ENCODE assay signal across 8 cellular contexts in genomic region chr5:34465301-34465700, GRCh38.
DNase-seq lines count a peak whose midpoint lies in the region; ATAC-seq and TF ChIP-seq lines count a peak whose summit lies in the region.
"Not testable (repeated sequence)": the region's sequence is repeated elsewhere in the genome, so short reads cannot be mapped to it uniquely, and the experiment has no call there.

No MANE protein-coding gene starts in this region.

- TF ChIP-seq CTCF in Panc1 (IDR thresholded peaks at IDR 0.05) = peak; percentile 15; the same call in 1 of the 2 replicates
- peak in 2 of 3 experiments; percentile 27 to 42 for TF ChIP-seq CTCF in esophagus muscularis mucosa (IDR thresholded peaks at IDR 0.05)
- peak; percentile 45 for TF ChIP-seq CTCF in thoracic aorta (IDR thresholded peaks at IDR 0.05)

- not testable (repeated sequence) for BruUV-seq in Panc1 (replicated peaks; lab: Mats Ljungman, UMichigan)

- WGBS in esophagus muscularis mucosa = 0% methylated on average over 4 of the region's 4 CpGs

- TF ChIP-seq POLR2A in esophagus muscularis mucosa (IDR thresholded peaks at IDR 0.05; ENCODE audit: low read depth) = not testable (repeated sequence)

- peak overlapping the region; percentile 8 to 27; a peak in 2 of 4 replicates for H3K4me3 ChIP-seq in Panc1 (ENCODE audit: low read depth in 2 of 2, low read length in 2 of 2)
- H3K4me3 ChIP-seq in esophagus muscularis mucosa = not testable (repeated sequence)
- H3K4me3 ChIP-seq in thoracic aorta = peak overlapping the region; percentile 46

- not testable (repeated sequence) for H3K36me3 ChIP-seq in Panc1 (ENCODE audit: control insufficient read depth, insufficient read depth, low read length); esophagus muscularis mucosa; thoracic aorta

- in situ Hi-C loops in KBM-7 (cut with MboI; ENCODE audit: low pct_unique_long_range_greater_than_20kb, low sequenced_read_pairs); Panc1 (cut with HindIII; ENCODE audit: low pct_unique_long_range_greater_than_20kb, low sequenced_read_pairs): not testable (repeated sequence)

- CTCF ChIA-PET in Panc1 (lab: Charles Lee) = interaction anchor here (0.7 kb wide), 2 partner anchors 10 to 1026 kb away, joined by 3 read pairs; no protein-coding TSS in a partner anchor

- intact Hi-C loops in Panc1 (cut with micrococcal nuclease; ENCODE audit: unreplicated experiment) = loop anchor here (5.0 kb wide), 1 partner anchor 458 kb away; the partner anchor contains the start of gene AMACR
- intact Hi-C loops in esophagus muscularis mucosa (cut with DNase I) = not testable (repeated sequence)

- peak overlapping the region; percentile 69; the same call in 1 of the 2 replicates for H3K27ac ChIP-seq in Panc1 (ENCODE audit: low read length)
- H3K27ac ChIP-seq in esophagus muscularis mucosa (replicated peaks in 1 of 4); thoracic aorta: not testable (repeated sequence)

- not testable (repeated sequence) for ATAC-seq in Panc1; thoracic aorta (ENCODE audit: insufficient number of reproducible peaks, low FRiP score, low read depth)

- not testable (repeated sequence) for H3K4me1 ChIP-seq in Panc1 (ENCODE audit: control insufficient read depth, insufficient read depth, low read length); esophagus muscularis mucosa; thoracic aorta (ENCODE audit: control insufficient read depth in 1 of 2, low read depth in 2 of 2)

- H3K9me3 ChIP-seq in Panc1 (ENCODE audit: control insufficient read depth, insufficient read depth, low read depth, low read length) = peaks cover 13% of the 10 kb centered on the region; the same call in 1 of the 2 replicates
- not testable (repeated sequence) for H3K9me3 ChIP-seq in esophagus muscularis mucosa, thoracic aorta

- POLR2A ChIA-PET in Panc1 (lab: Charles Lee) = not testable (repeated sequence)

- not testable (repeated sequence) for H3K27me3 ChIP-seq in Panc1 (ENCODE audit: control insufficient read depth, insufficient read depth, low read length); esophagus muscularis mucosa; thoracic aorta (replicated peaks; ENCODE audit: insufficient read depth)

- not testable (repeated sequence) for TF ChIP-seq EP300 in esophagus muscularis mucosa (IDR thresholded peaks at IDR 0.05)

- DNase-seq in DMS114 treated with DMSO at 0.1 percent for 48 hours (lab: John Stamatoyannopoulos, UW; ENCODE audit: unreplicated experiment) = peak; percentile 40
- DNase-seq in KBM-7 = peak; percentile 46
- peak; percentile 55 for DNase-seq in NCI-H2107 treated with DMSO at 0.1 percent for 48 hours (lab: John Stamatoyannopoulos, UW; ENCODE audit: unreplicated experiment)
- DNase-seq in Panc1 (ENCODE audit: low read depth, low spot score); esophagus muscularis mucosa (ENCODE audit: extremely low spot score); thoracic aorta (ENCODE audit: low spot score): not testable (repeated sequence)
- peak; percentile 2 for DNase-seq in activated gamma-delta T cell treated with anti-CD3 and anti-CD28 coated beads, Interleukin-2, amount 50 U/mL, for 16 hours (ENCODE audit: low read depth)
- DNase-seq in lung microvascular endothelial cell (ENCODE audit: low read depth in 2 of 2) = peak; percentile 52 to 62
